24 cellular contexts compared by ENCODE assay signal in genomic region chr11:71118671-71119250, GRCh38.
"Had no signal": no experiment of that assay in that cellular context is flagged by ENCODE, and none has a peak within 500 bp of the region (broad histone marks: within the 10 kb centered on the region; RNA-seq: fewer than 3 reads in every experiment).

No MANE protein-coding gene starts in this region.

- H3K9me3 ChIP-seq: esophagus muscularis mucosa, gastroesophageal sphincter, heart right ventricle, lower lobe of right lung, right atrium auricular region, thoracic aorta, upper lobe of left lung had no signal

- H3K4me1 ChIP-seq: esophagus muscularis mucosa, foreskin keratinocyte, gastroesophageal sphincter, lower lobe of right lung, parathyroid adenoma, right atrium auricular region had no signal

- ATAC-seq: foreskin keratinocyte; gastroesophageal sphincter; heart right ventricle; left ventricle myocardium superior; natural killer cell; sciatic nerve; stimulated activated memory B cell treated with anti-CD40 and anti-IgM and Interleukin-4, amounts not matched to agents 10 μg/mL and 1 μg/mL and 100 μg/mL, for 72 hours had no signal

- FAIRE-seq: islet of Langerhans, urothelium cell line had no signal

- H3K27ac ChIP-seq: dorsolateral prefrontal cortex, esophagus muscularis mucosa, foreskin keratinocyte, gastroesophageal sphincter, heart right ventricle, lower lobe of right lung, parathyroid adenoma, right atrium auricular region, thoracic aorta, tibial nerve, upper lobe of left lung had no signal

- H3K9ac ChIP-seq: parathyroid adenoma had no signal

- H3K4me3 ChIP-seq: dorsolateral prefrontal cortex, esophagus muscularis mucosa, gastroesophageal sphincter, heart right ventricle, lower lobe of right lung, right atrium auricular region, thoracic aorta, tibial nerve, upper lobe of left lung had no signal

- H3K36me3 ChIP-seq: esophagus muscularis mucosa, gastroesophageal sphincter, heart right ventricle, lower lobe of right lung, right atrium auricular region, thoracic aorta, tibial nerve, upper lobe of left lung had no signal

- DNase-seq: cortex of kidney; dorsolateral prefrontal cortex; effector CD4-positive, alpha-beta T cell; endodermal cell; foreskin keratinocyte; glutamatergic neuron; heart right ventricle; hippocampal formation; kidney glomerular epithelial cell; left ventricle myocardium superior; lower lobe of right lung; natural killer cell; stimulated activated CD4-positive, alpha-beta T cell treated with anti-CD3 and anti-CD28 coated beads, Interleukin-4, amount 100 ng/mL, for 4 hours; upper lobe of left lung had no signal

- H3K27me3 ChIP-seq: right atrium auricular region, tibial nerve, upper lobe of left lung had no signal

- H2AFZ ChIP-seq: parathyroid adenoma had no signal
